Comparison of ENCODE assay signal across 11 cellular contexts in genomic region chr18:5239447-5239846, GRCh38. TPM values are rescaled to one million over a fixed set of nuclear protein-coding genes. Genes with fewer than 3 reads are reported as not detected.
DNase-seq lines count a peak whose midpoint lies in the region; ATAC-seq and TF ChIP-seq lines count a peak whose summit lies in the region.
"Had no signal": no experiment of that assay in that cellular context is flagged by ENCODE, and none has a peak within 500 bp of the region (broad histone marks: within the 10 kb centered on the region; RNA-seq: fewer than 3 reads in every experiment).

No MANE protein-coding gene starts in this region.

- peaks cover 8% of the 10 kb centered on the region for H3F3A ChIP-seq in neural cell (ENCODE audit: insufficient read depth, low read length, poor library complexity, severe bottlenecking)

- H4K20me1 ChIP-seq in Karpas-422 (ENCODE audit: insufficient read depth, low read depth, low read length) (no peaks in the 10 kb centered on the region), neural cell (ENCODE audit: insufficient read depth) (no peaks in the 10 kb centered on the region)

- no peaks in the 10 kb centered on the region for H3K9me3 ChIP-seq in CD4-positive, CD25-positive, alpha-beta regulatory T cell (ENCODE audit: control insufficient read depth in 2 of 2, low read length in 2 of 2)
- H3K9me3 ChIP-seq in Karpas-422 (ENCODE audit: low read length) (no peaks in the 10 kb centered on the region), neural cell (ENCODE audit: low read length) (no peaks in the 10 kb centered on the region)

- no peaks in the 10 kb centered on the region for H3K9me2 ChIP-seq in Karpas-422 (replicated peaks; ENCODE audit: insufficient read depth, low read length)
- no peaks in the 10 kb centered on the region for H3K9me2 ChIP-seq in neural cell (ENCODE audit: insufficient read depth, low read length)

- TF ChIP-seq RAD21 in neural cell (conservative IDR thresholded peaks at IDR 0.05), result no peak

- peaks cover 25% of the 10 kb centered on the region for H3K27me3 Mint-ChIP-seq in CD4-positive, CD25-positive, alpha-beta regulatory T cell

- peak overlapping the region; percentile 38 to 97 (median 46) for H3K27ac Mint-ChIP-seq in CD4-positive, CD25-positive, alpha-beta regulatory T cell

- no peak for TF ChIP-seq EP300 in neural cell (conservative IDR thresholded peaks at IDR 0.05; ENCODE audit: poor library complexity, severe bottlenecking)

- no peak for ATAC-seq in CD4-positive, CD25-positive, alpha-beta regulatory T cell (ENCODE audit: low read depth in 2 of 2)
- ATAC-seq in HG03045 (IDR thresholded peaks at IDR 0.05; ENCODE audit: unreplicated experiment), result no peak

- no peak overlapping the region for H3K27ac ChIP-seq in CD4-positive, CD25-positive, alpha-beta regulatory T cell (ENCODE audit: insufficient read depth, low read length, poor library complexity, severe bottlenecking)
- H3K27ac ChIP-seq in Karpas-422 (ENCODE audit: low read length) (no peak overlapping the region), dorsolateral prefrontal cortex (no peak overlapping the region), neural cell (ENCODE audit: low read length) (no peak overlapping the region)

- peaks cover 38% of the 10 kb centered on the region for H3K36me3 Mint-ChIP-seq in CD4-positive, CD25-positive, alpha-beta regulatory T cell

- H3K4me1 Mint-ChIP-seq in CD4-positive, CD25-positive, alpha-beta regulatory T cell, result peaks cover 31 to 69% (median 47%) of the 10 kb centered on the region in 4 donors

- H3K4me3 ChIP-seq in CD4-positive, CD25-positive, alpha-beta regulatory T cell (ENCODE audit: low read depth, low read length), result peak overlapping the region; percentile 80
- peak overlapping the region; percentile 92 for H3K4me3 ChIP-seq in Karpas-422 (ENCODE audit: low read length)
- peak overlapping the region in 54 of 59 donors; percentile 5 to 98 (median 88) for H3K4me3 ChIP-seq in dorsolateral prefrontal cortex
- H3K4me3 ChIP-seq in neural cell (ENCODE audit: low read length), result peak overlapping the region; percentile 84

- H3K4me2 ChIP-seq in Karpas-422 (ENCODE audit: low read depth, low read length, poor library complexity, severe bottlenecking) (peak overlapping the region; percentile 97), neural cell (ENCODE audit: low read length) (peak overlapping the region; percentile 93)

- no peak for DNase-seq in CD4-positive, CD25-positive, alpha-beta regulatory T cell
- DNase-seq in Karpas-422, result no peak
- DNase-seq in dorsolateral prefrontal cortex, result no peak
- no peak for DNase-seq in NCI-H345 (lab: John Stamatoyannopoulos, UW)
- no peak for DNase-seq in stimulated activated CD4-positive, alpha-beta T cell treated with anti-CD3 and anti-CD28 coated beads, Interleukin-4, amount 100 ng/mL, for 24 hours
- no peak for DNase-seq in NAMALWA (ENCODE audit: low spot score)
- DNase-seq: cerebellar nuclear complex; stimulated activated naive CD4-positive, alpha-beta T cell had no signal

- H2AFZ ChIP-seq in Karpas-422 (ENCODE audit: low read length) (no peak overlapping the region), neural cell (ENCODE audit: low read depth, low read length) (no peak overlapping the region)

- peaks cover 15% of the 10 kb centered on the region for H3K79me2 ChIP-seq in Karpas-422 (ENCODE audit: low read length)
- peaks cover 22% of the 10 kb centered on the region for H3K79me2 ChIP-seq in neural cell (replicated peaks; ENCODE audit: insufficient read depth, low read length)

- H3K27me3 ChIP-seq in CD4-positive, CD25-positive, alpha-beta regulatory T cell (ENCODE audit: control insufficient read depth, insufficient read depth, low read length), result peaks cover under 1% of the 10 kb centered on the region
- H3K27me3 ChIP-seq in Karpas-422 (ENCODE audit: low read length) (no peaks in the 10 kb centered on the region), dorsolateral prefrontal cortex (no peaks in the 10 kb centered on the region), neural cell (ENCODE audit: insufficient read depth, low read depth, low read length) (no peaks in the 10 kb centered on the region)

- peak overlapping the region; percentile 96 to 98 (median 97) for H3K4me3 Mint-ChIP-seq in CD4-positive, CD25-positive, alpha-beta regulatory T cell

- H3K4me1 ChIP-seq in CD4-positive, CD25-positive, alpha-beta regulatory T cell (ENCODE audit: control insufficient read depth, insufficient read depth, low read length, poor library complexity, severe bottlenecking), result peaks cover 34% of the 10 kb centered on the region
- peaks cover 33% of the 10 kb centered on the region for H3K4me1 ChIP-seq in Karpas-422 (ENCODE audit: low read length)

- intact Hi-C loops in dorsolateral prefrontal cortex (cut with DNase I), result loop anchor here (5.0 kb wide), 1 partner anchor 178 kb away; no protein-coding TSS in a partner anchor

- H3K36me3 ChIP-seq in CD4-positive, CD25-positive, alpha-beta regulatory T cell (ENCODE audit: control insufficient read depth, insufficient read depth, low read length), result peaks cover 18% of the 10 kb centered on the region
- H3K36me3 ChIP-seq in Karpas-422 (ENCODE audit: insufficient read depth, low read length) (no peaks in the 10 kb centered on the region; the same call in 1 of the 2 replicates), neural cell (ENCODE audit: insufficient read depth, low read length) (peaks cover 6% of the 10 kb centered on the region)

- TF ChIP-seq CTCF in dorsolateral prefrontal cortex (IDR thresholded peaks at IDR 0.05 in 54 of 56, conservative IDR thresholded peaks at IDR 0.05 in 2 of 56; ENCODE audit: low read depth in 1 of 56, partially characterized antibody in 56 of 56), result no peak
- TF ChIP-seq CTCF in neural cell (IDR thresholded peaks at IDR 0.05; ENCODE audit: poor library complexity, severe bottlenecking), result no peak

- H3K9ac ChIP-seq in Karpas-422 (ENCODE audit: low read length) (peak overlapping the region; percentile 85; the same call in 1 of the 2 replicates), neural cell (ENCODE audit: low read length) (peak overlapping the region; percentile 96)

- peaks cover 0 to 5% (median 1%) of the 10 kb centered on the region in 7 donors for H3K9me3 Mint-ChIP-seq in CD4-positive, CD25-positive, alpha-beta regulatory T cell

TF ChIP-seq in neural cell, 6 proteins besides CTCF, POLR2A, EP300 and RAD21:
- TF ChIP-seq TAF1 (IDR thresholded peaks at IDR 0.05; ENCODE audit: low read depth), result no peak
- TF ChIP-seq POLR2AphosphoS5 (IDR thresholded peaks at IDR 0.05), result no peak
- no peak for TF ChIP-seq REST (IDR thresholded peaks at IDR 0.05; ENCODE audit: borderline replicate concordance)
- no peak for TF ChIP-seq EZH2 (IDR thresholded peaks at IDR 0.05; ENCODE audit: borderline replicate concordance, insufficient read depth, low read length, poor library complexity, severe bottlenecking)
- no peak for TF ChIP-seq SMC3 (conservative IDR thresholded peaks at IDR 0.05; ENCODE audit: poor library complexity)
- no peak for TF ChIP-seq MXI1 (conservative IDR thresholded peaks at IDR 0.05; ENCODE audit: poor library complexity, severe bottlenecking)

RNA-seq across cellular contexts. Expression of gene AKAIN1, which starts 42.4 kb away (rescaled TPM):
- not detected for total RNA-seq in CD4-positive, CD25-positive, alpha-beta regulatory T cell
- polyA plus RNA-seq in CD4-positive, CD25-positive, alpha-beta regulatory T cell, result not detected
- total RNA-seq in Karpas-422 (2014; rRNA removed; shearing (Covaris generic); ENCODE audit: low replicate concordance), result not detected in 2 replicates
- 1 to 10 TPM in 91 of 120 experiments, under 1 TPM in 5, not detected in 24; 0.90 to 6.3 (median 2.3) TPM for total RNA-seq in dorsolateral prefrontal cortex
- polyA plus RNA-seq in neural cell, result not detected in 2 replicates
- polyA minus RNA-seq in neural cell, result not detected in 2 replicates
- total RNA-seq: lower leg skin had no signal

RNA-seq across cellular contexts. Expression of gene ZBTB14, which starts 56.1 kb away (rescaled TPM):
- total RNA-seq in CD4-positive, CD25-positive, alpha-beta regulatory T cell, result 17.8 TPM
- 10 to 100 TPM; 12.2 to 22.3 (median 14.9) TPM for polyA plus RNA-seq in CD4-positive, CD25-positive, alpha-beta regulatory T cell
- 13.3 and 15.3 TPM in 2 replicates for total RNA-seq in Karpas-422 (2014; rRNA removed; shearing (Covaris generic); ENCODE audit: low replicate concordance)
- 10 to 100 TPM in 119 of 120 experiments, 1 to 10 TPM in 1; 9.8 to 25.6 (median 15.4) TPM for total RNA-seq in dorsolateral prefrontal cortex
- polyA plus RNA-seq in neural cell, result 30.3 and 33.5 TPM in 2 replicates
- 36.3 and 45.5 TPM in 2 replicates for polyA minus RNA-seq in neural cell
